ENCODE assay signal across 1 cellular context in the genomic region with DNA sequence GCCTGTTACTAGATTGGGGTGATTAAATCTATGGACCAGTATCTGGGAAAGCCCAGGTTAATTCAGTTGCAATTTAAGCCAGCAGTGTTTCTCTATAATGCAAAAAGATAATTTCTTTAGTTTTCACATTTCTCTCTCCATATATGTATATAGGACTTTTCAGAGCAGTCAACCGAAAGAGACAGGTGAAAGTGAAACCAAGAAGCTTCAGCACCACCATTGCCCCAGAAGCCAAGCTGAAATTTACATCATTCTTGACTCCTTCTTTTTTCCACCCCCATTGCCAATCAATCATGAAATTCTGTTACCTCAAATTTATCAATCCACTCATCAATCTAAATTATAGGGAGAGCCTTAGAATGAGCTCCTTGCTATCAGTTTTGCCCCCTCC.
TF ChIP-seq lines count a peak whose summit lies in the region.

No MANE protein-coding gene starts in this region.

TF ChIP-seq in SK-N-SH treated with all-trans-retinoic acid at 6 μM for 48 hours, 23 proteins besides CTCF, POLR2A, EP300 and RAD21 (continued from another document):
- TF ChIP-seq, protein P1, sequence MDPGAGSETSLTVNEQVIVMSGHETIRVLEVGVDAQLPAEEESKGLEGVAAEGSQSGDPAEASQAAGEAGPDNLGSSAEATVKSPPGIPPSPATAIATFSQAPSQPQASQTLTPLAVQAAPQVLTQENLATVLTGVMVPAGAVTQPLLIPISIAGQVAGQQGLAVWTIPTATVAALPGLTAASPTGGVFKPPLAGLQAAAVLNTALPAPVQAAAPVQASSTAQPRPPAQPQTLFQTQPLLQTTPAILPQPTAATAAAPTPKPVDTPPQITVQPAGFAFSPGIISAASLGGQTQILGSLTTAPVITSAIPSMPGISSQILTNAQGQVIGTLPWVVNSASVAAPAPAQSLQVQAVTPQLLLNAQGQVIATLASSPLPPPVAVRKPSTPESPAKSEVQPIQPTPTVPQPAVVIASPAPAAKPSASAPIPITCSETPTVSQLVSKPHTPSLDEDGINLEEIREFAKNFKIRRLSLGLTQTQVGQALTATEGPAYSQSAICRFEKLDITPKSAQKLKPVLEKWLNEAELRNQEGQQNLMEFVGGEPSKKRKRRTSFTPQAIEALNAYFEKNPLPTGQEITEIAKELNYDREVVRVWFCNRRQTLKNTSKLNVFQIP (CRISPR knock-in tag; IDR thresholded peaks at IDR 0.05; ENCODE audit: borderline replicate concordance, low read depth): no peak
